8 cellular contexts compared by ENCODE assay signal in the genomic region with DNA sequence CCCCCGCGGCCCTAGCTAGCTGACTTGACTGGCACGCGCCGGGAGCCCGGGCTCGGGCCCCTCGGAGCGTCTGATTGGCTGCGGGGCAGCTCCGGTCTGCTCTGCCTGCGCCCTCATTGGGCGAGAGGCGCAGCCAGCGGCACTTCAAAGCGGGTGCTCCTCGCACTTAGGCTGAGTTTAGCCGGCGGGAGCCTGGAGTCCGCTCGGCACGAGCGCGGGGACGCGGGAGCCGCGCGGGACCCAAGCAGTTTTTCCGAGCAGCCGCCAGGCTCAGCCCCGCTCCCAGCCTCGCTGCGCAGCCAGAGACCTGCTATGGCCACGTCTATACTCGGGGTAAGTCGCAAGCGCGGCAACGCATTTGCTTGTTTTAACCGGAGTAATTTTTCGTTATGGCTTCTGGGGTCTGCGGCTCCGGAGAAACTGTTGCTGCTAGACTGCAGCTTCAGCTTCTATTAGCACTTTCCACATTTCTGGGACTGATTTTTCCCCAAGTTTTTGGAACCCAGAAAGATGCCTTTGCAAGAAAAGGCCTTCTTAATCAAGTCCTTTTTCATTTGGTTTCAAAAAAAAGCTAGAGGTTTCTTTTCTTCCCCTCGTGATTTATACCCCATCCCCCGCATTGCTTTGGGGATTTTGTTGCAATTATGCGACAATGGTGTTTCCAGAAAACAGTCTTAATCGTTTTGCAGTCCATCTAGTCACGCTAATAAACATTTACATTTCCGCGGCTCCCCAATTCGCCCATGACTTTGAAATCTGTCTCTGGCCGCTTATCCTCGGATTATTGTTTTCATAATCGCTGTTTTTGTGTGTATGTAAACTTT. TPM values are rescaled to one million over a fixed set of nuclear protein-coding genes. Genes with fewer than 3 reads are reported as not detected.
DNase-seq lines count a peak whose midpoint lies in the region; FAIRE-seq and TF ChIP-seq lines count a peak whose summit lies in the region.

A gene (plus strand): TSS at position 174 of the 824 bp plus-strand sequence. CDS start 139 bp downstream, at position 313.

- H3K4me2 ChIP-seq in endothelial cell of umbilical vein (ENCODE audit: insufficient read depth, low read length): peak within 1 kb of the TSS; percentile 5

- no peak within 1 kb of the TSS for H2AFZ ChIP-seq in endothelial cell of umbilical vein (ENCODE audit: low read depth, low read length)

- H3K9me3 ChIP-seq in BE2C: no peaks in the 10 kb centered on the region
- no peaks in the 10 kb centered on the region for H3K9me3 ChIP-seq in endothelial cell of umbilical vein (replicated peaks; ENCODE audit: control insufficient read depth, insufficient read depth, low read length)

- H3K27ac ChIP-seq in endothelial cell of umbilical vein (ENCODE audit: insufficient read depth, low read depth, low read length): no peak within 1 kb of the TSS

- BruUV-seq in endothelial cell of umbilical vein (replicated peaks; lab: Mats Ljungman, UMichigan): no TSS peak

- dilution Hi-C loops in endothelial cell of umbilical vein (cut with MboI; ENCODE audit: extremely low pct_ligation_motif_present, low sequenced_read_pairs): no loop called here

- FAIRE-seq in endothelial cell of umbilical vein (lab: Jason Lieb, UNC): no peak

- DNase-seq in BE2C (peak; percentile 44), H7 (peak; percentile 98), SK-N-DZ (ENCODE audit: low spot score) (peak; percentile 72), endothelial cell of umbilical vein (ENCODE audit: low read depth, low spot score) (peak; percentile 50), osteocyte (ENCODE audit: extremely low spot score, unreplicated experiment) (no peak), NCI-H2196 (lab: John Stamatoyannopoulos, UW; ENCODE audit: unreplicated experiment) (no peak), HK-2 (ENCODE audit: unreplicated experiment) (no peak), NCI-H226 (no peak)

- H3K9me1 ChIP-seq in endothelial cell of umbilical vein (replicated peaks; ENCODE audit: control insufficient read depth, extremely low read depth, insufficient read depth, low read length): no peaks in the 10 kb centered on the region

- H3K27ac Mint-ChIP-seq in osteocyte (ENCODE audit: unreplicated experiment): no peak within 1 kb of the TSS

- no peak for TF ChIP-seq POLR2A in endothelial cell of umbilical vein (IDR thresholded peaks at IDR 0.05; ENCODE audit: low read depth, low read length)

- no peaks in the 10 kb centered on the region for H4K20me1 ChIP-seq in endothelial cell of umbilical vein (replicated peaks; ENCODE audit: control insufficient read depth, extremely low read depth, insufficient read depth, low read length)

- POLR2A ChIA-PET in endothelial cell of umbilical vein (lab: Charles Lee): no interaction called here

- CTCF ChIA-PET in endothelial cell of umbilical vein (lab: Charles Lee): interaction anchor here (1.0 to 1.5 kb wide), 3 partner anchors 9 to 932 kb away, joined by 3 to 4 read pairs (median 3); no protein-coding TSS in a partner anchor

- peak within 1 kb of the TSS; percentile 54 for H3K4me3 Mint-ChIP-seq in osteocyte (ENCODE audit: unreplicated experiment)

- H3K4me3 ChIP-seq in BE2C (ENCODE audit: low read depth, low read length) (peak within 1 kb of the TSS; percentile 16), H7 (ENCODE audit: insufficient read depth, low read depth, low read length) (peak within 1 kb of the TSS; percentile 45), endothelial cell of umbilical vein (replicated peaks in 1 of 3; ENCODE audit: insufficient read depth in 1 of 3, low read depth in 1 of 3, low read length in 3 of 3) (no peak within 1 kb of the TSS)

- H3K27me3 ChIP-seq in BE2C (peaks cover 94% of the 10 kb centered on the region), H7 (ENCODE audit: control insufficient read depth, insufficient read depth, low read length) (peaks cover 97% of the 10 kb centered on the region), endothelial cell of umbilical vein (ENCODE audit: control insufficient read depth in 2 of 2, insufficient read depth in 2 of 2, low read length in 2 of 2) (peaks cover 86 to 98% of the 10 kb centered on the region in 2 experiments)

- peaks cover 80% of the 10 kb centered on the region for H3K27me3 Mint-ChIP-seq in osteocyte (ENCODE audit: unreplicated experiment)

- intact Hi-C loops in endothelial cell of umbilical vein (cut with micrococcal nuclease): loop anchor here (5.0 kb wide), 1 partner anchor 88 kb away; a partner anchor contains a TSS

- H3K9me3 Mint-ChIP-seq in osteocyte (ENCODE audit: unreplicated experiment): no peaks in the 10 kb centered on the region

- H3K9ac ChIP-seq in endothelial cell of umbilical vein (replicated peaks; ENCODE audit: extremely low read depth, insufficient read depth, low read length): no peak within 1 kb of the TSS

- H3K36me3 Mint-ChIP-seq in osteocyte (ENCODE audit: unreplicated experiment): no peaks in the 10 kb centered on the region

- TF ChIP-seq CTCF in BE2C (IDR thresholded peaks at IDR 0.05; ENCODE audit: low read depth, low read length) (no peak), endothelial cell of umbilical vein (IDR thresholded peaks at IDR 0.05; ENCODE audit: extremely low read depth in 1 of 2, insufficient read depth in 1 of 2, low read depth in 1 of 2, low read length in 2 of 2) (no peak), osteocyte (IDR thresholded peaks at IDR 0.05) (no peak)

- H3K36me3 ChIP-seq in BE2C (no peaks in the 10 kb centered on the region), H7 (replicated peaks; ENCODE audit: control insufficient read depth, insufficient read depth, low read length) (no peaks in the 10 kb centered on the region), endothelial cell of umbilical vein (ENCODE audit: control insufficient read depth in 2 of 2, extremely low read depth in 1 of 2, insufficient read depth in 2 of 2, low read length in 2 of 2) (no peaks in the 10 kb centered on the region)

- no peaks in the 10 kb centered on the region for H3K79me2 ChIP-seq in endothelial cell of umbilical vein (ENCODE audit: control insufficient read depth, insufficient read depth, low read length)

- peaks cover 31% of the 10 kb centered on the region for H3K4me1 Mint-ChIP-seq in osteocyte (ENCODE audit: unreplicated experiment)

- H3K4me1 ChIP-seq in BE2C (no peaks in the 10 kb centered on the region), endothelial cell of umbilical vein (ENCODE audit: control insufficient read depth, extremely low read depth, insufficient read depth, low read length) (peaks cover 27% of the 10 kb centered on the region)

TF ChIP-seq in endothelial cell of umbilical vein, 7 proteins besides CTCF, POLR2A, EP300 and RAD21:
- TF ChIP-seq, protein P1, sequence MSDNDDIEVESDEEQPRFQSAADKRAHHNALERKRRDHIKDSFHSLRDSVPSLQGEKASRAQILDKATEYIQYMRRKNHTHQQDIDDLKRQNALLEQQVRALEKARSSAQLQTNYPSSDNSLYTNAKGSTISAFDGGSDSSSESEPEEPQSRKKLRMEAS (IDR thresholded peaks at IDR 0.05; ENCODE audit: insufficient read depth, insufficient read length): no peak
- TF ChIP-seq JUN (IDR thresholded peaks at IDR 0.05; ENCODE audit: borderline replicate concordance, insufficient read depth, insufficient read length, low read depth) (no peak), GATA2 (IDR thresholded peaks at IDR 0.05; ENCODE audit: insufficient read depth, insufficient read length, low read depth, low read length) (no peak), MYC (IDR thresholded peaks at IDR 0.05; ENCODE audit: low read depth, low read length) (no peak), EZH2 (IDR thresholded peaks at IDR 0.05; ENCODE audit: borderline replicate concordance, low read depth, low read length, severe bottlenecking) (no peak), POLR2AphosphoS5 (IDR thresholded peaks at IDR 0.05; ENCODE audit: insufficient read depth, low read depth, low read length) (no peak), FOS (IDR thresholded peaks at IDR 0.05; ENCODE audit: borderline replicate concordance, insufficient read depth, low read length) (no peak)
TF ChIP-seq in endothelial cell of umbilical vein: peak in this region for 0.

RNA-seq across cellular contexts. Expression of the gene that starts here (rescaled TPM):
- polyA plus RNA-seq in BE2C (2012; ENCODE audit: insufficient read depth, insufficient read length, low read depth): not detected
- total RNA-seq in H7 (2014; rRNA removed; shearing (Covaris generic)): 0.10 and 0.15 TPM in 2 replicates
- polyA plus RNA-seq in SK-N-DZ (2014; cell fraction: cytosol; rRNA removed): 0.39 TPM in 1 of 2 replicates, not detected in the other
- polyA plus RNA-seq in SK-N-DZ (2014; cell fraction: nucleus; rRNA removed): 0.05 and 0.59 TPM in 2 replicates
- total RNA-seq in endothelial cell of umbilical vein: not detected in 2 replicates
- polyA plus RNA-seq in endothelial cell of umbilical vein: not detected in 2 replicates
- not detected in 2 replicates for polyA plus RNA-seq in endothelial cell of umbilical vein (2011; cell fraction: cytosol; rRNA removed)
- not detected in 2 replicates for polyA plus RNA-seq in endothelial cell of umbilical vein (2011; cell fraction: nucleus; rRNA removed)
- polyA plus RNA-seq in endothelial cell of umbilical vein (2012): not detected in 2 replicates
- polyA minus RNA-seq in endothelial cell of umbilical vein: not detected in 2 replicates
- not detected for polyA minus RNA-seq in endothelial cell of umbilical vein (2011; cell fraction: cytosol; rRNA and poly(A)+ RNA removed)
- polyA minus RNA-seq in endothelial cell of umbilical vein (2011; cell fraction: nucleus; rRNA and poly(A)+ RNA removed): not detected in 2 replicates
- total RNA-seq in osteocyte: not detected in 2 replicates

Comparison
In these comparisons a context has a peak if more than half of its experiments do, and no peak if none do; other contexts are left out.
1. Peak in DNase-seq and H3K4me3 ChIP-seq in H7; RNA of the gene not detected or under 1 TPM.
2. Peak in DNase-seq and H3K4me2 ChIP-seq in endothelial cell of umbilical vein; RNA of the gene not detected or under 1 TPM.
3. DNase-seq: peak in BE2C (single experiment) and SK-N-DZ (single experiment); none in osteocyte (single experiment), NCI-H2196 (single experiment), HK-2 (single experiment) and NCI-H226 (single experiment).